Comparison of ENCODE assay signal across 1 cellular context in the genomic region with DNA sequence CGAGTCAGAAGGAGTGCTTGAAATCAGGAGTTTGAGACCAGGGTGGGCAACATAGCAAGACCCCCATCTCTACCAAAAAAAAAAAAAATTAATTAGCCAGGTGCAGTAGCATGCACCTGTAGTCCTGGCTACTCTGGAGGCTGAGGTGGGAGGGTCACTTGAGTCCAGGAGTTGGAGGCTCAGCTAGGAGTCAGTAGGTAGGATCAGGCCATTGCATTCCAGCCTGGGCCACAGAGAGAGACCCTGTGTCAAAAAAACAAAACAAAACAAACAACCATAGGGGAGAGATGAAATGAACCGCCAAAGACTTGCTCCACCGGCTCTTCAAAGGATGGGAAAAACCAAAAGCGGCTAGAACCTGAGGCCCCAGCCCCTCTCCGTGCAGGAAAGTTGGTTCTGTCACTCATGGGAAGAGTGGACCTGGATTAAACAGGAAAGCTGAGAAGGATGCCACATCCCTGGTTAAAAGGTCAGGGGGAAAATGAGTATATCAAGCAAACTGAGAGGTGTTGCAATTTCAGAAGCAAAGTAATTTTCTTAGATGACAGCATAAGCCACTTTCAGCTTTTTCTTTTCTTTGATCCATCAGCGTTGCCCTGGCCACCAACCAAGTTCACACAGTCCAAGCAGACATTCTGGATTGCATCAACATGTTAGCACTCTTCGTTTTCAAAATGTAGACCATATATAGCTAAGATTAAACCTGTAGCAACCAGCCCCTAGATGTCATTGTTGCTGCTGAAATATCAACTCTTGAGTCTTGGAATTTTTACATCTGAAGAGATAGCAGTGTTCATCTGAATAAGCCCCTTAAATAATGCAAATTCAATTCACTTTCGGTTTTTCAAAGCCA.
TF ChIP-seq lines count a peak whose summit lies in the region.

No MANE protein-coding gene starts in this region.

TF ChIP-seq in HepG2, 621 proteins besides CTCF, POLR2A, EP300 and RAD21 (continued from another document):
- TF ChIP-seq FOXA3 (CRISPR knock-in tag; IDR thresholded peaks at IDR 0.05) (peak; percentile 53; the same call in 1 of the 2 replicates), SAFB2 (CRISPR knock-in tag; IDR thresholded peaks at IDR 0.05; ENCODE audit: borderline replicate concordance, low read depth) (no peak), HDAC1 (CRISPR knock-in tag; IDR thresholded peaks at IDR 0.05) (peak; percentile 7; the same call in 1 of the 2 replicates), SSRP1 (CRISPR knock-in tag; IDR thresholded peaks at IDR 0.05) (no peak), KLF12 (CRISPR knock-in tag; IDR thresholded peaks at IDR 0.05; ENCODE audit: borderline replicate concordance) (no peak), PRMT3 (CRISPR knock-in tag; IDR thresholded peaks at IDR 0.05; ENCODE audit: borderline replicate concordance, low read depth) (no peak)
- TF ChIP-seq, protein P1, sequence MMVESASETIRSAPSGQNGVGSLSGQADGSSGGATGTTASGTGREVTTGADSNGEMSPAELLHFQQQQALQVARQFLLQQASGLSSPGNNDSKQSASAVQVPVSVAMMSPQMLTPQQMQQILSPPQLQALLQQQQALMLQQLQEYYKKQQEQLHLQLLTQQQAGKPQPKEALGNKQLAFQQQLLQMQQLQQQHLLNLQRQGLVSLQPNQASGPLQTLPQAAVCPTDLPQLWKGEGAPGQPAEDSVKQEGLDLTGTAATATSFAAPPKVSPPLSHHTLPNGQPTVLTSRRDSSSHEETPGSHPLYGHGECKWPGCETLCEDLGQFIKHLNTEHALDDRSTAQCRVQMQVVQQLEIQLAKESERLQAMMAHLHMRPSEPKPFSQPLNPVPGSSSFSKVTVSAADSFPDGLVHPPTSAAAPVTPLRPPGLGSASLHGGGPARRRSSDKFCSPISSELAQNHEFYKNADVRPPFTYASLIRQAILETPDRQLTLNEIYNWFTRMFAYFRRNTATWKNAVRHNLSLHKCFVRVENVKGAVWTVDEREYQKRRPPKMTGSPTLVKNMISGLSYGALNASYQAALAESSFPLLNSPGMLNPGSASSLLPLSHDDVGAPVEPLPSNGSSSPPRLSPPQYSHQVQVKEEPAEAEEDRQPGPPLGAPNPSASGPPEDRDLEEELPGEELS (CRISPR knock-in tag; IDR thresholded peaks at IDR 0.05), result peak; percentile 52; the same call in 1 of the 2 replicates
